In the genomic region with DNA sequence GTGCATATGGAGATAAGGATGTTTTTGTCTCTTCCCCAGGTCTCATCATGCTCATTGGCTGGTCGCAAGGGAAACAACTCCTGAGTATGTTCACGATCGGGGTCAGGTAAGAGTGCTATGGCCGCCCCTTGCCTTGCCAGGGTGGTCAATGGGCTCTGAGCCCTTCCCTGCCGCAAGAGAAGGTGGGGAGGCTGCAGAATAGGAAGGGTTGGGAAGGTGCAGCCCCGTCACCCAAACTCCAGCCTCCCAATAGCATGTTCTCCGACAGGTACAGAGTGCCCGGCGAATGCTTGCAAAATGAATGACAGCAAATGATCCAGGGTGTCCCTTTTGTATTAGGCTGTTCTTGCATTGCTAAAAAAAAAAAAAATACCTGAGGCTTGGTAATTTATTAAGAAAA, we compare ENCODE assay signal across 8 cellular contexts. TPM values are rescaled to one million over a fixed set of nuclear protein-coding genes. Genes with fewer than 3 reads are reported as not detected.
"Had no signal": no experiment of that assay in that cellular context is flagged by ENCODE, and none has a peak within 500 bp of the region (broad histone marks: within the 10 kb centered on the region; RNA-seq: fewer than 3 reads in every experiment).

No MANE protein-coding gene starts in this region.

- H3K4me3 ChIP-seq: K562 had no signal

- H3K4me1 Mint-ChIP-seq: IgD-negative memory B cell had no signal

- DNase-seq: IMR-90, KBM-7, KG1 had no signal

- H3K4me3 Mint-ChIP-seq: IgD-negative memory B cell had no signal

- H3K27ac ChIP-seq: HL-60 had no signal

- ATAC-seq: HepG2, K562 had no signal

- H3K27ac Mint-ChIP-seq: IgD-negative memory B cell had no signal

RNA-seq across cellular contexts. Expression of a gene that starts 57.4 kb away (rescaled TPM):
- total RNA-seq: HepG2, HT1080, IMR-90 had no signal
- polyA plus RNA-seq: IgD-negative memory B cell, IMR-90, K562 had no signal
